Comparison of ENCODE assay signal across 9 cellular contexts in genomic region chr16:50121721-50122445, GRCh38. TPM values are rescaled to one million over a fixed set of nuclear protein-coding genes. Genes with fewer than 3 reads are reported as not detected.
DNase-seq lines count a peak whose midpoint lies in the region; ATAC-seq and TF ChIP-seq lines count a peak whose summit lies in the region.
"Had no signal": no experiment of that assay in that cellular context is flagged by ENCODE, and none has a peak within 500 bp of the region (broad histone marks: within the 10 kb centered on the region; RNA-seq: fewer than 3 reads in every experiment).

No MANE protein-coding gene starts in this region.

- intact Hi-C loops in activated CD4-positive, alpha-beta T cell treated with anti-CD3 and anti-CD28 coated beads, Interleukin-2, amount 10 ng/mL, durations not matched to agents 24 days and 14 days (cut with micrococcal nuclease) = loop anchor here (1.0 kb wide), 1 partner anchor 30 kb away; no protein-coding TSS in a partner anchor

- H3K4me3 Mint-ChIP-seq in activated CD4-positive, alpha-beta T cell treated with anti-CD3 and anti-CD28 coated beads, Interleukin-2, amount 10 ng/mL, durations not matched to agents 24 days and 14 days = peak overlapping the region; percentile 42

- DNase-seq in NCI-H345 (lab: John Stamatoyannopoulos, UW) (peak; percentile 2), NCI-H345 treated with DMSO at 0.1 percent for 48 hours (lab: John Stamatoyannopoulos, UW; ENCODE audit: unreplicated experiment) (no peak), NCI-H1930 (lab: John Stamatoyannopoulos, UW) (no peak), putamen (ENCODE audit: low spot score) (no peak)
- peak; percentile 88 for DNase-seq in activated CD4-positive, alpha-beta T cell treated with anti-CD3 and anti-CD28 coated beads, Interleukin-2, amount 10 ng/mL, durations not matched to agents 24 days and 14 days
- peak; percentile 14 to 28 for DNase-seq in stimulated activated CD8-positive, alpha-beta memory T cell treated with anti-CD3 and anti-CD28 coated beads, Interleukin-15, amount 100 ng/mL, for 48 hours (ENCODE audit: low read depth in 2 of 2)
- DNase-seq: cortex of kidney had no signal

- no peaks in the 10 kb centered on the region for H3K36me3 Mint-ChIP-seq in activated CD4-positive, alpha-beta T cell treated with anti-CD3 and anti-CD28 coated beads, Interleukin-2, amount 10 ng/mL, durations not matched to agents 24 days and 14 days (ENCODE audit: low read depth)

- peaks cover 41% of the 10 kb centered on the region for H3K4me1 Mint-ChIP-seq in activated CD4-positive, alpha-beta T cell treated with anti-CD3 and anti-CD28 coated beads, Interleukin-2, amount 10 ng/mL, durations not matched to agents 24 days and 14 days

- H3K27ac Mint-ChIP-seq in activated CD4-positive, alpha-beta T cell treated with anti-CD3 and anti-CD28 coated beads, Interleukin-2, amount 10 ng/mL, durations not matched to agents 24 days and 14 days = peak overlapping the region; percentile 83

- ATAC-seq in HG02840 (IDR thresholded peaks at IDR 0.05; ENCODE audit: low FRiP score, unreplicated experiment) (peak; percentile 64), SK-N-SH treated with all-trans-retinoic acid at 6 μM for 48 hours (no peak)

- no peaks in the 10 kb centered on the region for H3K27me3 Mint-ChIP-seq in activated CD4-positive, alpha-beta T cell treated with anti-CD3 and anti-CD28 coated beads, Interleukin-2, amount 10 ng/mL, durations not matched to agents 24 days and 14 days

- no peaks in the 10 kb centered on the region for H3K9me3 Mint-ChIP-seq in activated CD4-positive, alpha-beta T cell treated with anti-CD3 and anti-CD28 coated beads, Interleukin-2, amount 10 ng/mL, durations not matched to agents 24 days and 14 days

TF ChIP-seq in SK-N-SH treated with all-trans-retinoic acid at 6 μM for 48 hours, 23 proteins besides CTCF, POLR2A, EP300 and RAD21:
- TF ChIP-seq GLIS3 (CRISPR knock-in tag; IDR thresholded peaks at IDR 0.05) (no peak), ZFP30 (CRISPR knock-in tag; IDR thresholded peaks at IDR 0.05) (no peak), CREB5 (CRISPR knock-in tag; IDR thresholded peaks at IDR 0.05; ENCODE audit: low read depth) (no peak), CSDC2 (CRISPR knock-in tag; IDR thresholded peaks at IDR 0.05) (no peak), OSR1 (CRISPR knock-in tag; IDR thresholded peaks at IDR 0.05) (no peak), ARNTL (CRISPR knock-in tag; IDR thresholded peaks at IDR 0.05; ENCODE audit: borderline replicate concordance, low read depth) (no peak), TCF4 (CRISPR knock-in tag; IDR thresholded peaks at IDR 0.05; ENCODE audit: borderline replicate concordance) (no peak), PATZ1 (CRISPR knock-in tag; IDR thresholded peaks at IDR 0.05; ENCODE audit: borderline replicate concordance) (no peak), ESRRG (CRISPR knock-in tag; IDR thresholded peaks at IDR 0.05) (no peak), PPARA (CRISPR knock-in tag; IDR thresholded peaks at IDR 0.05; ENCODE audit: borderline replicate concordance) (no peak), BACH2 (CRISPR knock-in tag; IDR thresholded peaks at IDR 0.05; ENCODE audit: borderline replicate concordance) (no peak), ZNF565 (CRISPR knock-in tag; conservative IDR thresholded peaks at IDR 0.05; ENCODE audit: low read depth) (no peak), ZFP3 (CRISPR knock-in tag; IDR thresholded peaks at IDR 0.05) (no peak), TSHZ2 (CRISPR knock-in tag; IDR thresholded peaks at IDR 0.05) (no peak), ZNF70 (CRISPR knock-in tag; IDR thresholded peaks at IDR 0.05) (no peak)
- TF ChIP-seq, protein P1, sequence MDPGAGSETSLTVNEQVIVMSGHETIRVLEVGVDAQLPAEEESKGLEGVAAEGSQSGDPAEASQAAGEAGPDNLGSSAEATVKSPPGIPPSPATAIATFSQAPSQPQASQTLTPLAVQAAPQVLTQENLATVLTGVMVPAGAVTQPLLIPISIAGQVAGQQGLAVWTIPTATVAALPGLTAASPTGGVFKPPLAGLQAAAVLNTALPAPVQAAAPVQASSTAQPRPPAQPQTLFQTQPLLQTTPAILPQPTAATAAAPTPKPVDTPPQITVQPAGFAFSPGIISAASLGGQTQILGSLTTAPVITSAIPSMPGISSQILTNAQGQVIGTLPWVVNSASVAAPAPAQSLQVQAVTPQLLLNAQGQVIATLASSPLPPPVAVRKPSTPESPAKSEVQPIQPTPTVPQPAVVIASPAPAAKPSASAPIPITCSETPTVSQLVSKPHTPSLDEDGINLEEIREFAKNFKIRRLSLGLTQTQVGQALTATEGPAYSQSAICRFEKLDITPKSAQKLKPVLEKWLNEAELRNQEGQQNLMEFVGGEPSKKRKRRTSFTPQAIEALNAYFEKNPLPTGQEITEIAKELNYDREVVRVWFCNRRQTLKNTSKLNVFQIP (CRISPR knock-in tag; IDR thresholded peaks at IDR 0.05; ENCODE audit: borderline replicate concordance, low read depth) = no peak
- TF ChIP-seq, protein P2, sequence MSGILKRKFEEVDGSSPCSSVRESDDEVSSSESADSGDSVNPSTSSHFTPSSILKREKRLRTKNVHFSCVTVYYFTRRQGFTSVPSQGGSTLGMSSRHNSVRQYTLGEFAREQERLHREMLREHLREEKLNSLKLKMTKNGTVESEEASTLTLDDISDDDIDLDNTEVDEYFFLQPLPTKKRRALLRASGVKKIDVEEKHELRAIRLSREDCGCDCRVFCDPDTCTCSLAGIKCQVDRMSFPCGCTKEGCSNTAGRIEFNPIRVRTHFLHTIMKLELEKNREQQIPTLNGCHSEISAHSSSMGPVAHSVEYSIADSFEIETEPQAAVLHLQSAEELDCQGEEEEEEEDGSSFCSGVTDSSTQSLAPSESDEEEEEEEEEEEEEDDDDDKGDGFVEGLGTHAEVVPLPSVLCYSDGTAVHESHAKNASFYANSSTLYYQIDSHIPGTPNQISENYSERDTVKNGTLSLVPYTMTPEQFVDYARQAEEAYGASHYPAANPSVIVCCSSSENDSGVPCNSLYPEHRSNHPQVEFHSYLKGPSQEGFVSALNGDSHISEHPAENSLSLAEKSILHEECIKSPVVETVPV (CRISPR knock-in tag; IDR thresholded peaks at IDR 0.05) = no peak

RNA-seq across cellular contexts. Expression of gene TENT4B, which starts 31.2 kb away (rescaled TPM):
- total RNA-seq in activated CD4-positive, alpha-beta T cell treated with anti-CD3 and anti-CD28 coated beads, Interleukin-2, amount 10 ng/mL, durations not matched to agents 24 days and 14 days = 16.6 and 18.5 TPM in 2 replicates

RNA-seq across cellular contexts. Expression of gene HEATR3, which starts 56.1 kb away (rescaled TPM):
- total RNA-seq in activated CD4-positive, alpha-beta T cell treated with anti-CD3 and anti-CD28 coated beads, Interleukin-2, amount 10 ng/mL, durations not matched to agents 24 days and 14 days = 28.5 and 29.2 TPM in 2 replicates

Comparison
In these comparisons a context has a peak if more than half of its experiments do, and no peak if none do; other contexts are left out.
1. DNase-seq: peak in NCI-H345 (single experiment), activated CD4-positive, alpha-beta T cell treated with anti-CD3 and anti-CD28 coated beads, Interleukin-2, amount 10 ng/mL, durations not matched to agents 24 days and 14 days (single experiment) and stimulated activated CD8-positive, alpha-beta memory T cell treated with anti-CD3 and anti-CD28 coated beads, Interleukin-15, amount 100 ng/mL, for 48 hours (2 of 2); none in NCI-H345 treated with DMSO at 0.1 percent for 48 hours (single experiment), NCI-H1930 (0 of 2) and putamen (single experiment).